Comparison of ENCODE assay signal across 16 cellular contexts in genomic region chr2:189799531-189799930, GRCh38. TPM values are rescaled to one million over a fixed set of nuclear protein-coding genes. Genes with fewer than 3 reads are reported as not detected.
DNase-seq lines count a peak whose midpoint lies in the region; ATAC-seq, FAIRE-seq and TF ChIP-seq lines count a peak whose summit lies in the region.
"Had no signal": no experiment of that assay in that cellular context is flagged by ENCODE, and none has a peak within 500 bp of the region (broad histone marks: within the 10 kb centered on the region; RNA-seq: fewer than 3 reads in every experiment).

No MANE protein-coding gene starts in this region.

- peaks cover 47% of the 10 kb centered on the region for H3K36me3 Mint-ChIP-seq in GM23338 (ENCODE audit: low read depth)

- H3K9me3 Mint-ChIP-seq in GM23338 = no peaks in the 10 kb centered on the region
- H3K9me3 Mint-ChIP-seq: activated T-helper 2 cell treated with anti-CD3 and anti-CD28 coated beads, Interferon-gamma antibody, Interleukin-2, Interleukin-4, amounts not matched to agents 10 μg/mL and 5 μg/mL and 100 μg/mL, durations not matched to agents 14 hours and 24 hours and 36 hours had no signal

- no peak overlapping the region for H3K4me3 ChIP-seq in astrocyte of the cerebellum (ENCODE audit: low read depth, low read length)
- H3K4me3 ChIP-seq in GM23338 = no peak overlapping the region
- H3K4me3 ChIP-seq: tibial artery had no signal

- no peak for ATAC-seq in GM23338

- in situ Hi-C loops in astrocyte of the cerebellum (cut with HindIII; ENCODE audit: low sequenced_read_pairs) = no loop called here

- H3K4me2 ChIP-seq in GM23338 = no peak overlapping the region
- H3K4me2 ChIP-seq: KMS-11 had no signal

- no peak overlapping the region for H3K27ac ChIP-seq in GM23338 (ENCODE audit: low read depth)
- H3K27ac ChIP-seq: KMS-11, tibial artery had no signal

- no peak overlapping the region for H3K4me3 Mint-ChIP-seq in GM23338

- DNase-seq in AG08395 (ENCODE audit: low spot score) (peak; percentile 76), HTR-8/SVneo (ENCODE audit: insufficient read length, low spot score) (peak; percentile 44), astrocyte of the cerebellum (ENCODE audit: low read depth) (peak; percentile 23), iris pigment epithelial cell (ENCODE audit: low read depth) (peak; percentile 82), NCI-H748 treated with DMSO at 0.1 percent for 48 hours (lab: John Stamatoyannopoulos, UW) (no peak), activated T-cell treated with anti-CD3 and anti-CD28 coated beads for 4 hours (no peak), dedifferentiated amniotic fluid mesenchymal stem cell (ENCODE audit: extremely low spot score) (no peak), GM23338 (ENCODE audit: low spot score) (no peak)
- DNase-seq: activated CD4-positive, alpha-beta T cell treated with anti-CD3 and anti-CD28 coated beads for 4 hours; dorsolateral prefrontal cortex; NCI-H510A treated with DMSO at 0.1 percent for 48 hours; right cardiac atrium; SIG-M5; tibial artery had no signal

- no peaks in the 10 kb centered on the region for H3F3A ChIP-seq in GM23338 (replicated peaks; ENCODE audit: low read depth)

- H3K27me3 ChIP-seq in GM23338 (ENCODE audit: insufficient read depth) = no peaks in the 10 kb centered on the region
- H3K27me3 ChIP-seq: dorsolateral prefrontal cortex, tibial artery had no signal

- no peaks in the 10 kb centered on the region for H3K27me3 Mint-ChIP-seq in GM23338 (ENCODE audit: insufficient read depth, low read depth, poor library complexity)

- H3K4me1 ChIP-seq in GM23338 (ENCODE audit: insufficient read depth) = no peaks in the 10 kb centered on the region
- H3K4me1 ChIP-seq: tibial artery had no signal

- H4K20me1 ChIP-seq in GM23338 (replicated peaks; ENCODE audit: insufficient read depth) = 0 out of 2 replicates have a peak, but pooled peaks cover 5% of the 10 kb centered on the region

- H3K27ac Mint-ChIP-seq in GM23338 = no peak overlapping the region
- H3K27ac Mint-ChIP-seq: activated T-helper 2 cell treated with anti-CD3 and anti-CD28 coated beads, Interferon-gamma antibody, Interleukin-2, Interleukin-4, amounts not matched to agents 10 μg/mL and 5 μg/mL and 100 μg/mL, durations not matched to agents 14 hours and 24 hours and 36 hours had no signal

- peak; percentile 89 for FAIRE-seq in HTR-8/SVneo (lab: Jason Lieb, UNC)

- no peak overlapping the region for H2AFZ ChIP-seq in GM23338

- H3K4me1 Mint-ChIP-seq in GM23338 = no peaks in the 10 kb centered on the region

- H3K79me2 ChIP-seq in GM23338 (replicated peaks; ENCODE audit: insufficient read depth) = peaks cover 9% of the 10 kb centered on the region; the same call in 1 of the 2 replicates

- peaks cover 19% of the 10 kb centered on the region; the same call in 1 of the 2 replicates for H3K36me3 ChIP-seq in GM23338 (ENCODE audit: insufficient read depth)

- TF ChIP-seq CTCF in astrocyte of the cerebellum (IDR thresholded peaks at IDR 0.05; ENCODE audit: low read depth, low read length, missing control alignments) (no peak), GM23338 (conservative IDR thresholded peaks at IDR 0.05; ENCODE audit: low read depth in 2 of 2) (no peak)

- H3K9me2 ChIP-seq in GM23338 (ENCODE audit: insufficient read depth) = no peaks in the 10 kb centered on the region

TF ChIP-seq in GM23338, 12 proteins besides CTCF, POLR2A, EP300 and RAD21 (continues in another document):
- no peak for TF ChIP-seq REST (IDR thresholded peaks at IDR 0.05; ENCODE audit: unreplicated experiment)
- TF ChIP-seq ZNF331 (CRISPR knock-in tag; IDR thresholded peaks at IDR 0.05; ENCODE audit: low read depth) = no peak
- TF ChIP-seq EZH2 (IDR thresholded peaks at IDR 0.05; ENCODE audit: low read depth, unreplicated experiment) = no peak
- no peak for TF ChIP-seq CREB1 (CRISPR knock-in tag; IDR thresholded peaks at IDR 0.05; ENCODE audit: low read depth)
- no peak for TF ChIP-seq POLR2AphosphoS5 (IDR thresholded peaks at IDR 0.05; ENCODE audit: low read depth)
- no peak for TF ChIP-seq ETS1 (IDR thresholded peaks at IDR 0.05)
- TF ChIP-seq STAT1 (IDR thresholded peaks at IDR 0.05; ENCODE audit: unreplicated experiment) = no peak
- no peak for TF ChIP-seq ZNF114 (CRISPR knock-in tag; IDR thresholded peaks at IDR 0.05)
- TF ChIP-seq NANOG (IDR thresholded peaks at IDR 0.05; ENCODE audit: borderline replicate concordance) = no peak
- TF ChIP-seq EZH2phosphoT487 (IDR thresholded peaks at IDR 0.05; ENCODE audit: unreplicated experiment) = no peak

RNA-seq across cellular contexts. Expression of gene PMS1, which starts 15.3 kb away (rescaled TPM):
- 53.7 and 57.6 TPM in 2 replicates for total RNA-seq in GM23338 (2014; rRNA removed; shearing (Covaris generic))
- 64.1 and 71.6 TPM in 2 replicates for polyA plus RNA-seq in GM23338 (2016; fragmentation: Nextera tagmentation; extraction: Ambion mirVana)

RNA-seq across cellular contexts. Expression of gene ORMDL1, which starts 15.4 kb away (rescaled TPM):
- total RNA-seq in GM23338 (2014; rRNA removed; shearing (Covaris generic)) = 49.0 and 50.5 TPM in 2 replicates
- 78.4 and 84.2 TPM in 2 replicates for polyA plus RNA-seq in GM23338 (2016; fragmentation: Nextera tagmentation; extraction: Ambion mirVana)

RNA-seq across cellular contexts. Expression of gene OSGEPL1, which starts 36.9 kb away (rescaled TPM):
- total RNA-seq in GM23338 (2014; rRNA removed; shearing (Covaris generic)) = 19.9 and 23.1 TPM in 2 replicates
- polyA plus RNA-seq in GM23338 (2016; fragmentation: Nextera tagmentation; extraction: Ambion mirVana) = 18.0 and 19.6 TPM in 2 replicates

Comparison
In these comparisons a context has a peak if more than half of its experiments do, and no peak if none do; other contexts are left out.
1. DNase-seq: peak in AG08395 (single experiment), HTR-8/SVneo (single experiment), astrocyte of the cerebellum (single experiment) and iris pigment epithelial cell (single experiment); none in NCI-H748 treated with DMSO at 0.1 percent for 48 hours (single experiment), activated T-cell treated with anti-CD3 and anti-CD28 coated beads for 4 hours (single experiment), dedifferentiated amniotic fluid mesenchymal stem cell (single experiment) and GM23338 (single experiment).